ENCODE assay signal across 8 cellular contexts in genomic region chr11:65546217-65546958, GRCh38. TPM values are rescaled to one million over a fixed set of nuclear protein-coding genes. Genes with fewer than 3 reads are reported as not detected.
A peak's percentile ranks its signal among the peaks of the same experiment; 100 is the strongest.
DNase-seq lines count a peak whose midpoint lies in the region; ATAC-seq and TF ChIP-seq lines count a peak whose summit lies in the region.

No MANE protein-coding gene starts in this region.

- ATAC-seq in GM19351 (IDR thresholded peaks at IDR 0.05; ENCODE audit: unreplicated experiment) = peak; percentile 81
- peak; percentile 68 for ATAC-seq in HG03521 (IDR thresholded peaks at IDR 0.05; ENCODE audit: unreplicated experiment)
- peak; percentile 85 to 86 for ATAC-seq in activated T-cell treated with anti-CD3 and anti-CD28 coated beads, Interleukin-2, amount 50 U/mL, for 4 hours
- ATAC-seq in GM21381 (IDR thresholded peaks at IDR 0.05; ENCODE audit: unreplicated experiment) = no peak

- H3K27me3 ChIP-seq in BLaER1 = no peaks in the 10 kb centered on the region
- peaks cover 22% of the 10 kb centered on the region for H3K27me3 ChIP-seq in NT2/D1 (ENCODE audit: insufficient read depth, insufficient read length)
- peaks cover 20% of the 10 kb centered on the region for H3K27me3 ChIP-seq in cardiac muscle cell

- no peak for DNase-seq in NT2/D1 (ENCODE audit: low read depth, low spot score)
- peak; percentile 100 for DNase-seq in activated T-cell treated with anti-CD3 and anti-CD28 coated beads, Interleukin-2, amount 50 U/mL, for 4 hours
- DNase-seq in cardiac muscle cell (ENCODE audit: low read depth in 1 of 2, low spot score in 1 of 2) = peak in 1 of 2 donors; percentile 91
- DNase-seq in retina = peak; percentile 61

- H3K4me3 ChIP-seq in BLaER1 (peak overlapping the region; percentile 55), NT2/D1 (ENCODE audit: insufficient read length, low read depth) (peak overlapping the region; percentile 44), cardiac muscle cell (peak overlapping the region; percentile 26)

- no peaks in the 10 kb centered on the region for H3K27me3 Mint-ChIP-seq in activated T-cell treated with anti-CD3 and anti-CD28 coated beads, Interleukin-2, amount 50 U/mL, for 4 hours (ENCODE audit: low read depth)

- H3K9ac ChIP-seq in BLaER1 (peak overlapping the region; percentile 77), NT2/D1 (ENCODE audit: insufficient read length, low read depth) (peak overlapping the region; percentile 59)

- peak overlapping the region; percentile 95 for H3K4me2 ChIP-seq in BLaER1

- peaks cover 96% of the 10 kb centered on the region for H3K4me1 ChIP-seq in BLaER1
- H3K4me1 ChIP-seq in NT2/D1 (ENCODE audit: insufficient read depth, insufficient read length) = peaks cover 15% of the 10 kb centered on the region
- H3K4me1 ChIP-seq in cardiac muscle cell (ENCODE audit: low read depth) = no peaks in the 10 kb centered on the region

- H3K36me3 ChIP-seq in BLaER1 = peaks cover 29% of the 10 kb centered on the region; the same call in 1 of the 2 replicates
- no peaks in the 10 kb centered on the region for H3K36me3 ChIP-seq in NT2/D1 (ENCODE audit: insufficient read depth, insufficient read length, low read length)
- no peaks in the 10 kb centered on the region for H3K36me3 ChIP-seq in cardiac muscle cell

- H3K9me3 ChIP-seq in BLaER1 (no peaks in the 10 kb centered on the region), NT2/D1 (ENCODE audit: insufficient read depth, low read length) (no peaks in the 10 kb centered on the region), cardiac muscle cell (ENCODE audit: low read depth) (no peaks in the 10 kb centered on the region)

- H3K4me3 Mint-ChIP-seq in activated T-cell treated with anti-CD3 and anti-CD28 coated beads, Interleukin-2, amount 50 U/mL, for 4 hours = peak overlapping the region; percentile 53

- H3K9me3 Mint-ChIP-seq in activated T-cell treated with anti-CD3 and anti-CD28 coated beads, Interleukin-2, amount 50 U/mL, for 4 hours = no peaks in the 10 kb centered on the region

- H4K20me1 ChIP-seq in BLaER1 = peaks cover 6% of the 10 kb centered on the region; the same call in 1 of the 2 replicates

- H3K27ac ChIP-seq in BLaER1 (peak overlapping the region; percentile 88), cardiac muscle cell (no peak overlapping the region)

- H3K4me1 Mint-ChIP-seq in activated T-cell treated with anti-CD3 and anti-CD28 coated beads, Interleukin-2, amount 50 U/mL, for 4 hours (ENCODE audit: low read depth) = peaks cover 52% of the 10 kb centered on the region

- TF ChIP-seq CTCF in cardiac muscle cell (IDR thresholded peaks at IDR 0.05; ENCODE audit: low read depth, low read length) = no peak

- peaks cover 4% of the 10 kb centered on the region for H3K36me3 Mint-ChIP-seq in activated T-cell treated with anti-CD3 and anti-CD28 coated beads, Interleukin-2, amount 50 U/mL, for 4 hours (ENCODE audit: insufficient read depth)

RNA-seq across cellular contexts. Expression of gene LTBP3, which starts 11.8 kb away (rescaled TPM):
- 10 to 100 TPM; 33.1 to 40.8 (median 40.1) TPM for total RNA-seq in activated T-cell treated with anti-CD3 and anti-CD28 coated beads, Interleukin-2, amount 50 U/mL, for 4 hours
- 61.8 and 98.3 TPM in 2 replicates for total RNA-seq in cardiac muscle cell
- 53.7 and 60.9 TPM in 2 replicates for polyA plus RNA-seq in cardiac muscle cell

RNA-seq across cellular contexts. Expression of gene SCYL1, which starts 21.5 kb away (rescaled TPM):
- 10 to 100 TPM; 87.6 to 94.6 (median 94.3) TPM for total RNA-seq in activated T-cell treated with anti-CD3 and anti-CD28 coated beads, Interleukin-2, amount 50 U/mL, for 4 hours
- total RNA-seq in cardiac muscle cell = 157 and 168 TPM in 2 replicates
- polyA plus RNA-seq in cardiac muscle cell = 139 and 146 TPM in 2 replicates

RNA-seq across cellular contexts. Expression of gene ZNRD2, which starts 23.9 kb away (rescaled TPM):
- total RNA-seq in activated T-cell treated with anti-CD3 and anti-CD28 coated beads, Interleukin-2, amount 50 U/mL, for 4 hours = 100 to 1,000 TPM; 120 to 148 (median 136) TPM
- 56.6 and 57.4 TPM in 2 replicates for total RNA-seq in cardiac muscle cell
- polyA plus RNA-seq in cardiac muscle cell = 55.7 and 70.5 TPM in 2 replicates

RNA-seq across cellular contexts. Expression of gene FAM89B, which starts 25.9 kb away (rescaled TPM):
- 10 to 100 TPM; 27.4 to 32.0 (median 28.6) TPM for total RNA-seq in activated T-cell treated with anti-CD3 and anti-CD28 coated beads, Interleukin-2, amount 50 U/mL, for 4 hours
- total RNA-seq in cardiac muscle cell = 42.9 and 71.8 TPM in 2 replicates
- polyA plus RNA-seq in cardiac muscle cell = 96.0 and 132 TPM in 2 replicates

RNA-seq across cellular contexts. Expression of gene EHBP1L1, which starts 29.5 kb away (rescaled TPM):
- total RNA-seq in activated T-cell treated with anti-CD3 and anti-CD28 coated beads, Interleukin-2, amount 50 U/mL, for 4 hours = 10 to 100 TPM; 59.8 to 84.9 (median 80.1) TPM
- 14.9 and 50.5 TPM in 2 replicates for total RNA-seq in cardiac muscle cell
- 14.2 and 30.0 TPM in 2 replicates for polyA plus RNA-seq in cardiac muscle cell
